8 cellular contexts compared by ENCODE assay signal in genomic region chr2:27071990-27072830, GRCh38. TPM values are rescaled to one million over a fixed set of nuclear protein-coding genes. Genes with fewer than 3 reads are reported as not detected.
A peak's percentile ranks its signal among the peaks of the same experiment; 100 is the strongest.
DNase-seq lines count a peak whose midpoint lies in the region; ATAC-seq and TF ChIP-seq lines count a peak whose summit lies in the region.

No MANE protein-coding gene starts in this region.

- H3K27ac ChIP-seq in ACC112 (ENCODE audit: low read depth, low read length) (peak overlapping the region; percentile 40), HUES64 (ENCODE audit: low read depth, low read length) (peak overlapping the region; percentile 92), hepatocyte (peak overlapping the region; percentile 98)

- H3K27me3 ChIP-seq in ACC112 (ENCODE audit: insufficient read depth, low read length), result no peaks in the 10 kb centered on the region
- no peaks in the 10 kb centered on the region for H3K27me3 ChIP-seq in HUES64 (ENCODE audit: insufficient read depth, low read length)
- no peaks in the 10 kb centered on the region for H3K27me3 ChIP-seq in hepatocyte

- peaks cover 43% of the 10 kb centered on the region for H3K4me1 ChIP-seq in ACC112 (ENCODE audit: control insufficient read depth, insufficient read depth, low read length, unreplicated experiment)
- peaks cover 16% of the 10 kb centered on the region; the same call in 1 of the 2 replicates for H3K4me1 ChIP-seq in HUES64 (ENCODE audit: insufficient read depth, low read length)
- peaks cover 23% of the 10 kb centered on the region for H3K4me1 ChIP-seq in hepatocyte (ENCODE audit: insufficient read depth)

- H3K9me2 ChIP-seq in hepatocyte (replicated peaks; ENCODE audit: insufficient read depth), result no peaks in the 10 kb centered on the region

- H3K4me3 Mint-ChIP-seq in activated naive CD8-positive, alpha-beta T cell treated with anti-CD3 and anti-CD28 coated beads for 36 hours, result peak overlapping the region; percentile 85

- no peaks in the 10 kb centered on the region for H3K27me3 Mint-ChIP-seq in activated naive CD8-positive, alpha-beta T cell treated with anti-CD3 and anti-CD28 coated beads for 36 hours

- WGBS in HUES64, result 2% methylated on average over 31 of the region's 34 CpGs
- WGBS in hepatocyte (ENCODE audit: low lambda C conversion rate, missing lambda C conversion rate), result 4% methylated on average over 30 of the region's 34 CpGs

- peak overlapping the region; percentile 35 for H2AFZ ChIP-seq in ACC112 (ENCODE audit: low read length, unreplicated experiment)
- peak overlapping the region; percentile 53 for H2AFZ ChIP-seq in hepatocyte

- DNase-seq in activated naive CD8-positive, alpha-beta T cell treated with anti-CD3 and anti-CD28 coated beads for 36 hours, result peak; percentile 52
- DNase-seq in hepatocyte (ENCODE audit: low spot score), result peak; percentile 84
- DNase-seq in sciatic nerve (ENCODE audit: low spot score), result no peak
- DNase-seq in Ammon's horn (ENCODE audit: low spot score), result no peak
- DNase-seq in activated gamma-delta T cell (lab: John Stamatoyannopoulos, UW), result no peak

- peaks cover 14% of the 10 kb centered on the region for H4K20me1 ChIP-seq in hepatocyte (ENCODE audit: insufficient read depth, poor library complexity, severe bottlenecking)

- H3K9me3 ChIP-seq in HUES64 (ENCODE audit: insufficient read depth, low read depth, low read length) (no peaks in the 10 kb centered on the region), hepatocyte (ENCODE audit: low read depth) (no peaks in the 10 kb centered on the region)

- TF ChIP-seq CTCF in hepatocyte (IDR thresholded peaks at IDR 0.05; ENCODE audit: poor library complexity), result no peak

- H3K9me3 Mint-ChIP-seq in activated naive CD8-positive, alpha-beta T cell treated with anti-CD3 and anti-CD28 coated beads for 36 hours, result no peaks in the 10 kb centered on the region

- H3K4me3 ChIP-seq in ACC112 (ENCODE audit: low read depth, low read length) (peak overlapping the region; percentile 100), HUES64 (ENCODE audit: low read length) (peak overlapping the region; percentile 100), hepatocyte (peak overlapping the region; percentile 50)

- H3K79me2 ChIP-seq in ACC112 (ENCODE audit: control insufficient read depth, insufficient read depth, low read length, unreplicated experiment) (peaks cover 39% of the 10 kb centered on the region), hepatocyte (peaks cover 35% of the 10 kb centered on the region)

- H3K36me3 Mint-ChIP-seq in activated naive CD8-positive, alpha-beta T cell treated with anti-CD3 and anti-CD28 coated beads for 36 hours, result peaks cover 32% of the 10 kb centered on the region

- H3K36me3 ChIP-seq in ACC112 (ENCODE audit: insufficient read depth, low read length) (peaks cover 25% of the 10 kb centered on the region; the same call in 1 of the 2 replicates), HUES64 (ENCODE audit: insufficient read depth, low read length) (peaks cover 34% of the 10 kb centered on the region), hepatocyte (replicated peaks; ENCODE audit: insufficient read depth, low read depth) (no peaks in the 10 kb centered on the region)

- peaks cover 58% of the 10 kb centered on the region for H3K4me1 Mint-ChIP-seq in activated naive CD8-positive, alpha-beta T cell treated with anti-CD3 and anti-CD28 coated beads for 36 hours

- intact Hi-C loops in sciatic nerve (cut with DNase I), result no loop called here

- peak overlapping the region; percentile 68 for H3K9ac ChIP-seq in HUES64 (ENCODE audit: low read depth, low read length)

- H3K27ac Mint-ChIP-seq in activated naive CD8-positive, alpha-beta T cell treated with anti-CD3 and anti-CD28 coated beads for 36 hours, result peak overlapping the region; percentile 89

- ATAC-seq in GM18909 (IDR thresholded peaks at IDR 0.05; ENCODE audit: poor library complexity, unreplicated experiment) (peak; percentile 12), sciatic nerve (peak; percentile 27)

- H3K4me2 ChIP-seq in hepatocyte, result peak overlapping the region; percentile 90

RNA-seq across cellular contexts. Expression of gene OST4, which starts 0.8 kb away (rescaled TPM):
- 170 TPM for polyA plus RNA-seq in HUES64 (2013, experiment 1 of 2)
- polyA plus RNA-seq in HUES64 (2013, experiment 2 of 2), result 183 TPM
- total RNA-seq in activated naive CD8-positive, alpha-beta T cell treated with anti-CD3 and anti-CD28 coated beads for 36 hours, result 100 to 1,000 TPM; 282 to 290 TPM
- total RNA-seq in hepatocyte (364 and 380 TPM in 2 replicates), sciatic nerve (198 TPM)
- polyA plus RNA-seq in hepatocyte, result 839 and 872 TPM in 2 replicates

RNA-seq across cellular contexts. Expression of gene EMILIN1, which starts 6.2 kb away (rescaled TPM):
- 5.9 TPM for polyA plus RNA-seq in HUES64 (2013, experiment 1 of 2)
- 8.4 TPM for polyA plus RNA-seq in HUES64 (2013, experiment 2 of 2)
- total RNA-seq in activated naive CD8-positive, alpha-beta T cell treated with anti-CD3 and anti-CD28 coated beads for 36 hours, result under 1 TPM; 0.62 to 0.76 TPM
- 59.6 and 80.8 TPM in 2 replicates for total RNA-seq in hepatocyte
- polyA plus RNA-seq in hepatocyte, result 109 and 128 TPM in 2 replicates
- 46.8 TPM for total RNA-seq in sciatic nerve

RNA-seq across cellular contexts. Expression of gene KHK, which starts 14.4 kb away (rescaled TPM):
- polyA plus RNA-seq in HUES64 (2013, experiment 1 of 2), result 4.0 TPM
- 3.6 TPM for polyA plus RNA-seq in HUES64 (2013, experiment 2 of 2)
- 10 to 100 TPM; 12.6 to 12.8 TPM for total RNA-seq in activated naive CD8-positive, alpha-beta T cell treated with anti-CD3 and anti-CD28 coated beads for 36 hours
- 26.1 and 28.7 TPM in 2 replicates for total RNA-seq in hepatocyte
- 57.7 and 73.1 TPM in 2 replicates for polyA plus RNA-seq in hepatocyte
- 7.1 TPM for total RNA-seq in sciatic nerve

RNA-seq across cellular contexts. Expression of gene AGBL5, which starts 20.7 kb away (rescaled TPM):
- polyA plus RNA-seq in HUES64 (2013, experiment 1 of 2), result 35.8 TPM
- polyA plus RNA-seq in HUES64 (2013, experiment 2 of 2), result 52.5 TPM
- total RNA-seq in activated naive CD8-positive, alpha-beta T cell treated with anti-CD3 and anti-CD28 coated beads for 36 hours, result 10 to 100 TPM; 14.8 to 15.2 TPM
- total RNA-seq in hepatocyte (12.9 and 13.8 TPM in 2 replicates), sciatic nerve (16.3 TPM)
- polyA plus RNA-seq in hepatocyte, result 20.2 and 24.9 TPM in 2 replicates

RNA-seq across cellular contexts. Expression of gene TMEM214, which starts 39.4 kb away (rescaled TPM):
- 31.8 TPM for polyA plus RNA-seq in HUES64 (2013, experiment 1 of 2)
- polyA plus RNA-seq in HUES64 (2013, experiment 2 of 2), result 38.0 TPM
- 10 to 100 TPM; 50.6 to 54.3 TPM for total RNA-seq in activated naive CD8-positive, alpha-beta T cell treated with anti-CD3 and anti-CD28 coated beads for 36 hours
- total RNA-seq in hepatocyte (40.2 and 50.4 TPM in 2 replicates), sciatic nerve (74.0 TPM)
- polyA plus RNA-seq in hepatocyte, result 75.9 and 100 TPM in 2 replicates

Comparison
In these comparisons a context has a peak if more than half of its experiments do, and no peak if none do; other contexts are left out.
1. H3K27ac ChIP-seq: peak in every context shown above with its lines; median percentile 98 in hepatocyte; 92 in HUES64; 40 in ACC112.
2. H3K4me3 ChIP-seq: peak in every context shown above with its lines; median percentile 100 in ACC112; 100 in HUES64; 50 in hepatocyte.
3. DNase-seq: peak in activated naive CD8-positive, alpha-beta T cell treated with anti-CD3 and anti-CD28 coated beads for 36 hours (single experiment) and hepatocyte (single experiment); none in sciatic nerve (single experiment), Ammon's horn (single experiment) and activated gamma-delta T cell (single experiment).
4. RNA of gene EMILIN1, which starts 6.2 kb away (total RNA-seq): 59.6 to 80.8 TPM in hepatocyte and 46.8 TPM in sciatic nerve (single experiment); 0.62 to 0.76 TPM in activated naive CD8-positive, alpha-beta T cell treated with anti-CD3 and anti-CD28 coated beads for 36 hours; every median in the first group is over 10 times any median in the second.